1 cellular context compared by ENCODE assay signal in the genomic region with DNA sequence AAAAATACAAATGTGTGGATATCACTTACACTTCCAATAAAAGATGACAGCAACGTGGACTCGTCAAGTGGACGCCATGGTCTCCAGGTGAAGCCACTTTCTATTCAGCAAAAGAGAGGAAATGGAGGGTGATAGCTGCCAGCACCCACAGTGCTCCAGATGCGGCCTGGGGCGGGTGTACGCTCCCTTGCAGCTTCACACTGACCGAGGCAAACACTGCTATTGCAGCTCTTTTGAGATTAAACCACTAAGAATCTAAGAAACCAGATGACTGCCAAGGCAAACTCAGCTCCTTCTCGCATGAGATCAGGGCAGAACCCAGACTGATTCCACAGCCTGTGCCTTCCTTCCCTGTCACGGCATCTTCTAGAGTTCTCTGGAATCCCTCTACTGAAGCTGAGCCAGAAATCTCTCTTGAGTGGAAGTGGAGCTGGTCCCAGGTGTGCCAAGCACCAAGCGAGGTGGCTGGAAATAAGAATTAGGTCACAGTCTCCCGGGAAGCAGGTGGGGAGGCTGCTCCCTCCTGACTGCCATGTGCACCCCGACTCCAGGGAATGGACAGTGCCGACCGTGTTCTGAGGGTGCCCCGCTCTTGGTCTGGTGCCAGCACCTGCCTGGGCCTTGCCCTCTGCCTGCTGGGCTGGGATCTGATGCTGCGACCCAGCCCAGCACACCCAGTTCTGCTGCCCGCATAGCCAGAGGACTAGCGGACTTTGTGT.
TF ChIP-seq lines count a peak whose summit lies in the region.

No MANE protein-coding gene starts in this region.

TF ChIP-seq in HepG2, 621 proteins besides CTCF, POLR2A, EP300 and RAD21 (continued from another document):
- TF ChIP-seq, protein P1, sequence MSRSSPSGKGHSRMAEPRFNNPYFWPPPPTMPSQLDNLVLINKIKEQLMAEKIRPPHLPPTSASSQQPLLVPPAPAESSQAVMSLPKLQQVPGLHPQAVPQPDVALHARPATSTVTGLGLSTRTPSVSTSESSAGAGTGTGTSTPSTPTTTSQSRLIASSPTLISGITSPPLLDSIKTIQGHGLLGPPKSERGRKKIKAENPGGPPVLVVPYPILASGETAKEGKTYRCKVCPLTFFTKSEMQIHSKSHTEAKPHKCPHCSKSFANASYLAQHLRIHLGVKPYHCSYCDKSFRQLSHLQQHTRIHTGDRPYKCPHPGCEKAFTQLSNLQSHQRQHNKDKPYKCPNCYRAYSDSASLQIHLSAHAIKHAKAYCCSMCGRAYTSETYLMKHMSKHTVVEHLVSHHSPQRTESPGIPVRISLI (CRISPR knock-in tag; IDR thresholded peaks at IDR 0.05; ENCODE audit: borderline replicate concordance): 0 out of 2 replicates have a peak, but pooled peaks have one; percentile 30
- peak; percentile 78; the same call in 1 of the 2 replicates for TF ChIP-seq ZNF317 (CRISPR knock-in tag; IDR thresholded peaks at IDR 0.05)
- TF ChIP-seq HNRNPLL (IDR thresholded peaks at IDR 0.05; ENCODE audit: low read depth, low read length, poor library complexity, severe bottlenecking): peak; percentile 16
- no peak for TF ChIP-seq ZNF496 (CRISPR knock-in tag; IDR thresholded peaks at IDR 0.05; ENCODE audit: insufficient replicate concordance)
- TF ChIP-seq ZNF772 (CRISPR knock-in tag; IDR thresholded peaks at IDR 0.05): peak; percentile 11; the same call in 1 of the 2 replicates
- no peak for TF ChIP-seq ZNF567 (CRISPR knock-in tag; IDR thresholded peaks at IDR 0.05; ENCODE audit: borderline replicate concordance)
- peak; percentile 39 for TF ChIP-seq AGO2 (optimal IDR thresholded peaks at IDR 0.05; ENCODE audit: low read depth, low read length)
- TF ChIP-seq CHCHD3 (CRISPR knock-in tag; IDR thresholded peaks at IDR 0.05): peak; percentile 64; the same call in 1 of the 2 replicates
- 0 out of 2 replicates have a peak, but pooled peaks have one; percentile 20 for TF ChIP-seq ZNF143 (CRISPR knock-in tag; IDR thresholded peaks at IDR 0.05)
- no peak for TF ChIP-seq BORCS8-MEF2B (CRISPR knock-in tag; IDR thresholded peaks at IDR 0.05)
- peak; percentile 9; the same call in 1 of the 2 replicates for TF ChIP-seq ZNF292 (CRISPR knock-in tag; IDR thresholded peaks at IDR 0.05; ENCODE audit: borderline replicate concordance, low read depth)
- TF ChIP-seq CENPT (CRISPR knock-in tag; IDR thresholded peaks at IDR 0.05; ENCODE audit: low read depth): no peak
- TF ChIP-seq, protein P2, sequence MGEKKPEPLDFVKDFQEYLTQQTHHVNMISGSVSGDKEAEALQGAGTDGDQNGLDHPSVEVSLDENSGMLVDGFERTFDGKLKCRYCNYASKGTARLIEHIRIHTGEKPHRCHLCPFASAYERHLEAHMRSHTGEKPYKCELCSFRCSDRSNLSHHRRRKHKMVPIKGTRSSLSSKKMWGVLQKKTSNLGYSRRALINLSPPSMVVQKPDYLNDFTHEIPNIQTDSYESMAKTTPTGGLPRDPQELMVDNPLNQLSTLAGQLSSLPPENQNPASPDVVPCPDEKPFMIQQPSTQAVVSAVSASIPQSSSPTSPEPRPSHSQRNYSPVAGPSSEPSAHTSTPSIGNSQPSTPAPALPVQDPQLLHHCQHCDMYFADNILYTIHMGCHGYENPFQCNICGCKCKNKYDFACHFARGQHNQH (CRISPR knock-in tag; IDR thresholded peaks at IDR 0.05): no peak
- TF ChIP-seq, protein P3, sequence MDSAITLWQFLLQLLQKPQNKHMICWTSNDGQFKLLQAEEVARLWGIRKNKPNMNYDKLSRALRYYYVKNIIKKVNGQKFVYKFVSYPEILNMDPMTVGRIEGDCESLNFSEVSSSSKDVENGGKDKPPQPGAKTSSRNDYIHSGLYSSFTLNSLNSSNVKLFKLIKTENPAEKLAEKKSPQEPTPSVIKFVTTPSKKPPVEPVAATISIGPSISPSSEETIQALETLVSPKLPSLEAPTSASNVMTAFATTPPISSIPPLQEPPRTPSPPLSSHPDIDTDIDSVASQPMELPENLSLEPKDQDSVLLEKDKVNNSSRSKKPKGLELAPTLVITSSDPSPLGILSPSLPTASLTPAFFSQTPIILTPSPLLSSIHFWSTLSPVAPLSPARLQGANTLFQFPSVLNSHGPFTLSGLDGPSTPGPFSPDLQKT (CRISPR knock-in tag; IDR thresholded peaks at IDR 0.05; ENCODE audit: borderline replicate concordance): no peak
- TF ChIP-seq, protein P4, sequence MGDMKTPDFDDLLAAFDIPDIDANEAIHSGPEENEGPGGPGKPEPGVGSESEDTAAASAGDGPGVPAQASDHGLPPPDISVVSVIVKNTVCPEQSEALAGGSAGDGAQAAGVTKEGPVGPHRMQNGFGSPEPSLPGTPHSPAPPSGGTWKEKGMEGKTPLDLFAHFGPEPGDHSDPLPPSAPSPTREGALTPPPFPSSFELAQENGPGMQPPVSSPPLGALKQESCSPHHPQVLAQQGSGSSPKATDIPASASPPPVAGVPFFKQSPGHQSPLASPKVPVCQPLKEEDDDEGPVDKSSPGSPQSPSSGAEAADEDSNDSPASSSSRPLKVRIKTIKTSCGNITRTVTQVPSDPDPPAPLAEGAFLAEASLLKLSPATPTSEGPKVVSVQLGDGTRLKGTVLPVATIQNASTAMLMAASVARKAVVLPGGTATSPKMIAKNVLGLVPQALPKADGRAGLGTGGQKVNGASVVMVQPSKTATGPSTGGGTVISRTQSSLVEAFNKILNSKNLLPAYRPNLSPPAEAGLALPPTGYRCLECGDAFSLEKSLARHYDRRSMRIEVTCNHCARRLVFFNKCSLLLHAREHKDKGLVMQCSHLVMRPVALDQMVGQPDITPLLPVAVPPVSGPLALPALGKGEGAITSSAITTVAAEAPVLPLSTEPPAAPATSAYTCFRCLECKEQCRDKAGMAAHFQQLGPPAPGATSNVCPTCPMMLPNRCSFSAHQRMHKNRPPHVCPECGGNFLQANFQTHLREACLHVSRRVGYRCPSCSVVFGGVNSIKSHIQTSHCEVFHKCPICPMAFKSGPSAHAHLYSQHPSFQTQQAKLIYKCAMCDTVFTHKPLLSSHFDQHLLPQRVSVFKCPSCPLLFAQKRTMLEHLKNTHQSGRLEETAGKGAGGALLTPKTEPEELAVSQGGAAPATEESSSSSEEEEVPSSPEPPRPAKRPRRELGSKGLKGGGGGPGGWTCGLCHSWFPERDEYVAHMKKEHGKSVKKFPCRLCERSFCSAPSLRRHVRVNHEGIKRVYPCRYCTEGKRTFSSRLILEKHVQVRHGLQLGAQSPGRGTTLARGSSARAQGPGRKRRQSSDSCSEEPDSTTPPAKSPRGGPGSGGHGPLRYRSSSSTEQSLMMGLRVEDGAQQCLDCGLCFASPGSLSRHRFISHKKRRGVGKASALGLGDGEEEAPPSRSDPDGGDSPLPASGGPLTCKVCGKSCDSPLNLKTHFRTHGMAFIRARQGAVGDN (CRISPR knock-in tag; IDR thresholded peaks at IDR 0.05): peak; percentile 45
